Comparison of ENCODE assay signal across 8 cellular contexts in the genomic region with DNA sequence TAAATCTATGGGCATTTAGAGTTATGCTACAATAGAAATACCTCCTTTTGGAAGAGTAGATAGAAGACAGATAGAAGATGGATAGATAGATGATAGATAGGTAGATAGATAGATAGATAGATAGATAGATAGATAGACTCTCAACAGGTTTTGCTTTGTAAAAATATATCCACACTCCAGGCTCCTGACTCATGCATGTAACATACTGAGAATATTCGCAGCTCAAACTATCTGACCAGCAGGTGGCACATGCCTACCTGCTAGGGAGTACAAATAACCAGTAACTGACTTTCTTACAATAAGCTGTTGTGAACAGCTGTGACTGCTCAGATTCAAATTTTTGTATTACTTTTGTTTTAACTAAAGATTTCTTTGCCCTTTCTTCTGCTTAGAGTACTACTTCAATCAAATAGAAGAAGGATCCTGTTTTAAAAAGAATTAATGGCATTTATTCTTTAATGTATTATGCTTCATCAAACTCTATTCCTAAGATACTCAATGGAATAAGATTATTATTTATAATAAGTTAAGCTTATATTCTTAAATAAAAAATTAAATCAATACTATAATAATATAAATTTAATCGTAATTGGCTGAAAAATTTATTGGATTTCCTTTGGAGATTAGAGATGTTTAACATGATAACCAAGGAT. TPM values are rescaled to one million over a fixed set of nuclear protein-coding genes. Genes with fewer than 3 reads are reported as not detected.
DNase-seq lines count a peak whose midpoint lies in the region; ATAC-seq, FAIRE-seq and TF ChIP-seq lines count a peak whose summit lies in the region.

No MANE protein-coding gene starts in this region.

- FAIRE-seq in GM19239 (lab: Jason Lieb, UNC), result peak; percentile 64

- DNase-seq in D341Med (ENCODE audit: low spot score) (peak; percentile 61), GM19239 (ENCODE audit: insufficient read length, low spot score) (peak; percentile 3), NOMO-1 treated with DMSO at 0.1 percent for 48 hours (lab: John Stamatoyannopoulos, UW; ENCODE audit: unreplicated experiment) (peak; percentile 71), astrocyte of the cerebellum (ENCODE audit: low read depth) (peak; percentile 28), kidney epithelial cell (ENCODE audit: low read depth) (peak; percentile 58), NCI-H187 (lab: John Stamatoyannopoulos, UW) (no peak), ureter (ENCODE audit: low spot score) (no peak)

- in situ Hi-C loops in astrocyte of the cerebellum (cut with HindIII; ENCODE audit: low sequenced_read_pairs), result no loop called here

- H3K4me3 ChIP-seq in astrocyte of the cerebellum (ENCODE audit: low read depth, low read length), result no peak overlapping the region
- no peak overlapping the region for H3K4me3 ChIP-seq in kidney epithelial cell (ENCODE audit: low read depth, low read length)

- no peaks in the 10 kb centered on the region for H3K27me3 ChIP-seq in kidney epithelial cell (ENCODE audit: control insufficient read depth, insufficient read depth, low read length)

- peak; percentile 98 for ATAC-seq in HG03342 (IDR thresholded peaks at IDR 0.05; ENCODE audit: unreplicated experiment)

- no peaks in the 10 kb centered on the region for H3K36me3 ChIP-seq in kidney epithelial cell (ENCODE audit: control insufficient read depth, insufficient read depth, low read length)

- peak; percentile 57 for TF ChIP-seq CTCF in astrocyte of the cerebellum (IDR thresholded peaks at IDR 0.05; ENCODE audit: low read depth, low read length, missing control alignments)
- TF ChIP-seq CTCF in kidney epithelial cell (IDR thresholded peaks at IDR 0.05; ENCODE audit: insufficient read depth, low read length, poor library complexity, severe bottlenecking), result peak; percentile 81

RNA-seq across cellular contexts. Expression of a gene that starts 15.8 kb away (rescaled TPM):
- total RNA-seq in kidney epithelial cell (6.4 and 8.0 TPM in 2 replicates), ureter (20.4 TPM)

Comparison
In these comparisons a context has a peak if more than half of its experiments do, and no peak if none do; other contexts are left out.
1. DNase-seq: peak in D341Med (single experiment), GM19239 (single experiment), NOMO-1 treated with DMSO at 0.1 percent for 48 hours (single experiment), astrocyte of the cerebellum (single experiment) and kidney epithelial cell (single experiment); none in NCI-H187 (0 of 2) and ureter (single experiment).